In genomic region chr9:129326061-129327005, GRCh38 we compare ENCODE assay signal across 19 cellular contexts.
DNase-seq lines count a peak whose midpoint lies in the region; ATAC-seq, FAIRE-seq and TF ChIP-seq lines count a peak whose summit lies in the region.
"Had no signal": no experiment of that assay in that cellular context is flagged by ENCODE, and none has a peak within 500 bp of the region (broad histone marks: within the 10 kb centered on the region; RNA-seq: fewer than 3 reads in every experiment).

No MANE protein-coding gene starts in this region.

- H3K27ac ChIP-seq in GM12878 (ENCODE audit: control insufficient read depth, insufficient read depth) = no peak overlapping the region
- no peak overlapping the region for H3K27ac ChIP-seq in HepG2 (ENCODE audit: extremely low read length, insufficient read depth, low read length)
- no peak overlapping the region for H3K27ac ChIP-seq in neuronal stem cell (replicated peaks; ENCODE audit: low read length)
- H3K27ac ChIP-seq: HL-60, SJCRH30 had no signal

- H3K4me1 ChIP-seq in GM12878 (ENCODE audit: control insufficient read depth, insufficient read depth, low read length) (peaks cover 10% of the 10 kb centered on the region), HepG2 (ENCODE audit: insufficient read depth, low read length) (peaks cover 75% of the 10 kb centered on the region), neuronal stem cell (ENCODE audit: control insufficient read depth in 2 of 2, insufficient read depth in 1 of 2, low read depth in 1 of 2, low read length in 2 of 2) (peaks cover 12 to 16% of the 10 kb centered on the region in 2 donors)
- H3K4me1 ChIP-seq: SJCRH30 had no signal

- FAIRE-seq in GM12878 (lab: Jason Lieb, UNC) (no peak), HepG2 (lab: Jason Lieb, UNC) (no peak)
- FAIRE-seq: GM12892, GM18507 had no signal

- H3K23ac ChIP-seq in neuronal stem cell (ENCODE audit: low read depth, low read length, poor library complexity) = no peak overlapping the region

- POLR2A ChIA-PET in HEK293T (lab: Yijun Ruan, JAX) (no interaction called here), GM12878 (lab: Charles Lee) (no interaction called here), HepG2 (lab: Yijun Ruan, JAX) (interaction anchor here (1.2 to 4.2 kb wide), 2 partner anchors 8 to 17 kb away, joined by 4 to 31 read pairs; no protein-coding TSS in a partner anchor)

- no peak overlapping the region for H4K8ac ChIP-seq in neuronal stem cell (ENCODE audit: low read depth, low read length)

- no peak overlapping the region for H3K4ac ChIP-seq in neuronal stem cell (ENCODE audit: low read length)

- SMC1A ChIA-PET in GM12878 (lab: Charles Lee; ENCODE audit: uncharacterized antibody, unreplicated experiment) = no interaction called here

- H2BK5ac ChIP-seq in neuronal stem cell (ENCODE audit: low read length) = no peak overlapping the region

- 57% methylated on average over 13 of the region's 13 CpGs for whole genome bisulfite sequencing in GM12878 (ENCODE audit: insufficient coverage, insufficient replicate concordance, low lambda C conversion rate, missing lambda C conversion rate)
- 72% methylated on average over 10 of the region's 13 CpGs for WGBS in HepG2 (ENCODE audit: low lambda C conversion rate)
- no CpG with 5 or more reads among the region's 13 CpGs for WGBS in neuronal stem cell (ENCODE audit: extremely low coverage in 2 of 2, insufficient read length in 2 of 2, insufficient replicate concordance in 1 of 2), 2 donors

- peak overlapping the region; percentile 12 for H2BK12ac ChIP-seq in neuronal stem cell (ENCODE audit: low read length)

- H3K18ac ChIP-seq in neuronal stem cell (ENCODE audit: low read length) = peak overlapping the region; percentile 66

- H3K36me3 ChIP-seq in GM12878 (ENCODE audit: control insufficient read depth in 2 of 2, insufficient read depth in 2 of 2, low read length in 1 of 2) = no peaks in the 10 kb centered on the region
- H3K36me3 ChIP-seq in HepG2 (replicated peaks in 1 of 2; ENCODE audit: control insufficient read depth in 1 of 2, insufficient read depth in 2 of 2, low read length in 2 of 2) = no peaks in the 10 kb centered on the region
- no peaks in the 10 kb centered on the region for H3K36me3 ChIP-seq in neuronal stem cell (replicated peaks in 1 of 2; ENCODE audit: control insufficient read depth in 2 of 2, insufficient read depth in 2 of 2, low read length in 2 of 2)
- H3K36me3 ChIP-seq: SJCRH30 had no signal

- no peak overlapping the region for H3K4me2 ChIP-seq in GM12878 (ENCODE audit: control insufficient read depth, insufficient read depth)
- no peak overlapping the region for H3K4me2 ChIP-seq in HepG2 (ENCODE audit: low read depth, low read length)
- H3K4me2 ChIP-seq in neuronal stem cell (ENCODE audit: insufficient read depth, low read length, poor library complexity, severe bottlenecking) = no peak overlapping the region

- H2BK120ac ChIP-seq in neuronal stem cell (ENCODE audit: low read depth, low read length) = no peak overlapping the region

- H2BK15ac ChIP-seq in neuronal stem cell (ENCODE audit: low read length) = peak overlapping the region; percentile 16

- peak overlapping the region; percentile 84 for H2AK5ac ChIP-seq in neuronal stem cell (ENCODE audit: low read depth, low read length)

- no peaks in the 10 kb centered on the region for H3K79me2 ChIP-seq in GM12878 (ENCODE audit: control insufficient read depth, insufficient read depth, low read length)
- no peaks in the 10 kb centered on the region for H3K79me2 ChIP-seq in HepG2 (ENCODE audit: insufficient read depth, low read length)

- H3K4me3 ChIP-seq in GM12878 = no peak overlapping the region
- H3K4me3 ChIP-seq in HepG2 (replicated peaks in 1 of 3; ENCODE audit: insufficient read depth in 1 of 3, low read depth in 2 of 3, low read length in 3 of 3) = no peak overlapping the region
- no peak overlapping the region for H3K4me3 ChIP-seq in neuronal stem cell (ENCODE audit: low read length in 2 of 2)
- H3K4me3 ChIP-seq: SJCRH30 had no signal

- no peaks in the 10 kb centered on the region for H3K79me1 ChIP-seq in neuronal stem cell (ENCODE audit: low read depth, low read length)

- no peak for TF ChIP-seq POLR2A in GM12878 (IDR thresholded peaks at IDR 0.05; ENCODE audit: low read depth, low read length)
- no peak for TF ChIP-seq POLR2A in HepG2 (IDR thresholded peaks at IDR 0.05; ENCODE audit: insufficient read depth in 1 of 2, low read depth in 2 of 2, low read length in 2 of 2)

- TF ChIP-seq RAD21 in GM12878 (IDR thresholded peaks at IDR 0.05; ENCODE audit: insufficient read depth, low read depth, low read length) (no peak), HepG2 (CRISPR knock-in tag; IDR thresholded peaks at IDR 0.05) (no peak)

- H3K9ac ChIP-seq in GM12878 (ENCODE audit: control insufficient read depth, insufficient read depth, low read length) (no peak overlapping the region), HepG2 (ENCODE audit: insufficient read depth, low read depth, low read length) (no peak overlapping the region), neuronal stem cell (ENCODE audit: low read depth, low read length, poor library complexity) (no peak overlapping the region)

- DNase-seq in HEK293T (ENCODE audit: extremely low spot score) (no peak), GM12878 (ENCODE audit: low read depth, low spot score) (no peak), HepG2 (ENCODE audit: low spot score) (no peak), neuronal stem cell (ENCODE audit: low spot score) (no peak), T-helper 1 cell (no peak)
- DNase-seq in activated CD8-positive, alpha-beta memory T cell treated with anti-CD3 and anti-CD28 coated beads, Interleukin-2, amount 50 U/mL, for 4 hours = no peak
- DNase-seq: CD4-positive, CD25-positive, alpha-beta regulatory T cell; DMS79 treated with DMSO at 0.1 percent for 48 hours; HFFc6; KG1; NCI-H1092 treated with DMSO at 0.1 percent for 48 hours; NCI-H1436 treated with DMSO at 0.1 percent for 48 hours; NCI-H1930; NCI-H748 treated with DMSO at 0.1 percent for 48 hours; SJCRH30 had no signal

- CTCF ChIA-PET in HEK293T (lab: Yijun Ruan, JAX) = no interaction called here
- CTCF ChIA-PET in GM12878 (lab: Yijun Ruan, JAX) = no interaction called here
- CTCF ChIA-PET in HepG2 (lab: Yijun Ruan, JAX; ENCODE audit: low intra/inter-chr PET ratio, low total read pairs) = no interaction called here

- RAD21 ChIA-PET in GM12878 (lab: Charles Lee; ENCODE audit: unreplicated experiment) = no interaction called here

- no TSS peak for BruUV-seq in GM12878 (replicated peaks; lab: Mats Ljungman, UMichigan)
- no TSS peak for BruUV-seq in HepG2 (replicated peaks; lab: Mats Ljungman, UMichigan)

- ATAC-seq in GM12878 = no peak
- no peak for ATAC-seq in HepG2
- no peak for ATAC-seq in GM18498 (IDR thresholded peaks at IDR 0.05; ENCODE audit: unreplicated experiment)

- peaks cover 8% of the 10 kb centered on the region; the same call in 2 of the 3 replicates for H3K9me3 ChIP-seq in GM12878 (replicated peaks; ENCODE audit: control insufficient read depth, insufficient read depth, low read length)
- H3K9me3 ChIP-seq in HepG2 (ENCODE audit: low read length) = peaks cover 7% of the 10 kb centered on the region
- peaks cover 0 to 14% of the 10 kb centered on the region in 2 donors for H3K9me3 ChIP-seq in neuronal stem cell (replicated peaks in 1 of 2; ENCODE audit: control insufficient read depth in 2 of 2, insufficient read depth in 1 of 2, low read depth in 1 of 2, low read length in 2 of 2)
- H3K9me3 ChIP-seq: SJCRH30 had no signal

- in situ Hi-C loops in GM12878 (cut with MboI) (no loop called here), HepG2 (cut with HindIII; ENCODE audit: extremely low pct_ligation_motif_present, low pct_unique_long_range_greater_than_20kb) (no loop called here)

- H3K27me3 ChIP-seq in GM12878 (replicated peaks in 1 of 2; ENCODE audit: control insufficient read depth in 2 of 2, insufficient read depth in 2 of 2, low read length in 1 of 2) (no peaks in the 10 kb centered on the region), HepG2 (ENCODE audit: control insufficient read depth in 1 of 2, insufficient read depth in 2 of 2, low read length in 2 of 2) (0 out of 5 replicates have a peak, but pooled peaks cover 0 to 4% of the 10 kb centered on the region in 2 experiments), neuronal stem cell (ENCODE audit: control insufficient read depth in 3 of 3, insufficient read depth in 3 of 3, low read depth in 1 of 3, low read length in 3 of 3) (no peaks in the 10 kb centered on the region)

- no peak overlapping the region for H2AFZ ChIP-seq in GM12878 (ENCODE audit: control insufficient read depth, low read depth, low read length)
- H2AFZ ChIP-seq in HepG2 (ENCODE audit: low read length) = no peak overlapping the region
- H2AFZ ChIP-seq in neuronal stem cell (ENCODE audit: low read length) = no peak overlapping the region

- intact Hi-C loops in GM12878 (cut with micrococcal nuclease; ENCODE audit: unreplicated experiment) (no loop called here), HepG2 (cut with micrococcal nuclease; ENCODE audit: unreplicated experiment) (no loop called here)

- TF ChIP-seq EP300 in GM12878 (IDR thresholded peaks at IDR 0.05; ENCODE audit: borderline replicate concordance in 1 of 2, control insufficient read depth in 1 of 2, low read depth in 2 of 2, low read length in 2 of 2) = no peak
- TF ChIP-seq EP300 in HepG2 (IDR thresholded peaks at IDR 0.05; ENCODE audit: low read depth in 2 of 2, low read length in 2 of 2) = no peak
- no peak for TF ChIP-seq EP300 in HepG2 (CRISPR knock-in tag; IDR thresholded peaks at IDR 0.05; ENCODE audit: borderline replicate concordance)

- no peak overlapping the region for H4K91ac ChIP-seq in neuronal stem cell (ENCODE audit: low read depth, low read length, poor library complexity)

- no peak overlapping the region for H3K14ac ChIP-seq in neuronal stem cell (ENCODE audit: low read length)

- TF ChIP-seq CTCF in GM12878 (IDR thresholded peaks at IDR 0.05 in 2 of 3, conservative IDR thresholded peaks at IDR 0.05 in 1 of 3; ENCODE audit: control insufficient read depth in 2 of 3, extremely low read depth in 1 of 3, insufficient read depth in 1 of 3, low read depth in 3 of 3, low read length in 3 of 3) = no peak
- TF ChIP-seq CTCF in HepG2 (CRISPR knock-in tag; IDR thresholded peaks at IDR 0.05) = no peak

- H4K20me1 ChIP-seq in GM12878 (ENCODE audit: control insufficient read depth, insufficient read depth) (no peaks in the 10 kb centered on the region), HepG2 (ENCODE audit: insufficient read depth, low read length) (no peaks in the 10 kb centered on the region)

TF ChIP-seq in HEK293T, 16 proteins besides CTCF, POLR2A, EP300 and RAD21 (continues in another document):
- peak; percentile 83 for TF ChIP-seq ZNF384 (IDR thresholded peaks at IDR 0.05)

TF ChIP-seq in GM12878, 131 proteins besides CTCF, POLR2A, EP300 and RAD21:
- TF ChIP-seq EZH2 (IDR thresholded peaks at IDR 0.05; ENCODE audit: borderline replicate concordance, control insufficient read depth, low read depth, low read length) (no peak), SRF (IDR thresholded peaks at IDR 0.05; ENCODE audit: low read depth in 2 of 2, low read length in 2 of 2) (no peak), NR2C1 (IDR thresholded peaks at IDR 0.05) (peak; percentile 34; the same call in 1 of the 2 replicates)

TF ChIP-seq in HepG2, 621 proteins besides CTCF, POLR2A, EP300 and RAD21 (continues in another document):
- TF ChIP-seq SNAI1 (CRISPR knock-in tag; IDR thresholded peaks at IDR 0.05; ENCODE audit: borderline replicate concordance) (no peak), ZNF441 (CRISPR knock-in tag; IDR thresholded peaks at IDR 0.05; ENCODE audit: borderline replicate concordance) (no peak)
